In the genomic region with DNA sequence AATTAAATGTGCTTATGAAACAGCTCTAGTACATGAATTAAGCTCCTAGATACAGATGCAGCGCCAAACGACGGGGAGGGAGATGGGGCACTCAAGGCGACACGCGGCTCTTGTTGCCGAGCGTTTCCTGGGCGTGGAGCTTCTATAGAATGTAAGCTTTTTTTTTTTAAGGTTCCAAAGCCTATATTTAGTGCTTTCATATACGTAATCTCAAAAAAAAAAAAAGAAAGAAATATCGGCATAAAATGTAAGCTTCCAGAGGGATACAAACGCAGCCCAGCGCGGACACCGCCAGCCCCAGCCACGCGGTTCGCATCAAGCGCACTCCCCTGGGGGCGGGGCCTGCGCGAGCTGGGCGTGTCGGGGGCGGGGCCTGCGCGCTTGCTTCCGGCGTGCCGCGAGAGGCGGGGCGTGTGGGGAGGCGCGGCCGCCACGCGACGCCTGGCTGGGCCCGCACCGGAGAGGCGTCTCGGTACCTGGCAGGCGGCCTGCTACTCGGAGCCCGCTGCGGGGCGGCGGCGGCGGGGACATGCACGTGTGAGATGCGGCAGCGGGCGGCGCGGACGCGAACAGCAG, we compare ENCODE assay signal across 8 cellular contexts. TPM values are rescaled to one million over a fixed set of nuclear protein-coding genes. Genes with fewer than 3 reads are reported as not detected.
DNase-seq lines count a peak whose midpoint lies in the region; ATAC-seq and TF ChIP-seq lines count a peak whose summit lies in the region.

URI1 (plus strand) TSS at position 412 of the 576 bp plus-strand sequence. CDS start 309 bp downstream, outside the sequence.

- H3K36me3 Mint-ChIP-seq in WTC11, result no peaks in the 10 kb centered on the region

- TF ChIP-seq CTCF in WTC11 (IDR thresholded peaks at IDR 0.05) (no peak), cardiac fibroblast (IDR thresholded peaks at IDR 0.05; ENCODE audit: low read depth, low read length) (no peak)

- peak within 1 kb of the TSS; percentile 90 for H3K4me3 Mint-ChIP-seq in WTC11

- ATAC-seq in GM18873 (IDR thresholded peaks at IDR 0.05; ENCODE audit: low FRiP score, unreplicated experiment) (peak; percentile 60), HG03108 (IDR thresholded peaks at IDR 0.05; ENCODE audit: unreplicated experiment) (peak; percentile 84), WTC11 (peak; percentile 86)

- H3K27me3 Mint-ChIP-seq in WTC11 (ENCODE audit: low read depth), result peaks cover 29% of the 10 kb centered on the region

- peaks cover 32% of the 10 kb centered on the region for H3K4me1 Mint-ChIP-seq in WTC11

- CTCF ChIA-PET in WTC11 (lab: Charles Lee), result interaction anchor here (0.6 to 3.2 kb wide), 8 partner anchors 46 to 225 kb away, joined by 3 to 7 read pairs (median 5); no protein-coding TSS in a partner anchor

- in situ Hi-C loops in ACHN (cut with HindIII; ENCODE audit: low pct_ligation_motif_present, low pct_unique_long_range_greater_than_20kb, low sequenced_read_pairs), result no loop called here

- H3K27ac Mint-ChIP-seq in WTC11, result peak within 1 kb of the TSS; percentile 58; the same call in 1 of the 2 replicates

- peak within 1 kb of the TSS; percentile 90 to 93 for H3K4me3 ChIP-seq in cardiac fibroblast (replicated peaks in 1 of 2; ENCODE audit: low read depth in 2 of 2, low read length in 2 of 2)

- POLR2A ChIA-PET in WTC11 (lab: Charles Lee), result interaction anchor here (0.5 to 0.9 kb wide), 8 partner anchors 10 to 720 kb away, joined by 3 to 5 read pairs (median 3); no protein-coding TSS in a partner anchor

- peak; percentile 75 for DNase-seq in ACHN
- DNase-seq in NCI-H2227 treated with DMSO at 0.1 percent for 48 hours (lab: John Stamatoyannopoulos, UW), result peak; percentile 99
- DNase-seq in WTC11 (ENCODE audit: low spot score), result peak; percentile 92
- peak; percentile 85 to 88 for DNase-seq in cardiac fibroblast (ENCODE audit: low read depth in 2 of 2)
- peak; percentile 86 for DNase-seq in iris pigment epithelial cell (ENCODE audit: low read depth)
- DNase-seq in stimulated activated CD4-positive, alpha-beta T cell treated with anti-CD3 and anti-CD28 coated beads, Interleukin-12 subunit alpha, Interleukin-12 subunit beta, amount 100 ng/mL, for 24 hours (ENCODE audit: low read depth in 2 of 2), result peak; percentile 89 to 91

- H3K9me3 Mint-ChIP-seq in WTC11, result peaks cover 13% of the 10 kb centered on the region

TF ChIP-seq in WTC11, 78 proteins besides CTCF, POLR2A, EP300 and RAD21:
- no peak for TF ChIP-seq PREB (CRISPR knock-in tag; IDR thresholded peaks at IDR 0.05; ENCODE audit: borderline replicate concordance)
- TF ChIP-seq ZSCAN18 (CRISPR knock-in tag; IDR thresholded peaks at IDR 0.05), result no peak
- TF ChIP-seq CBFB (CRISPR knock-in tag; IDR thresholded peaks at IDR 0.05; ENCODE audit: low read depth), result 0 out of 2 replicates have a peak, but pooled peaks have one; percentile 60
- TF ChIP-seq, protein P1, sequence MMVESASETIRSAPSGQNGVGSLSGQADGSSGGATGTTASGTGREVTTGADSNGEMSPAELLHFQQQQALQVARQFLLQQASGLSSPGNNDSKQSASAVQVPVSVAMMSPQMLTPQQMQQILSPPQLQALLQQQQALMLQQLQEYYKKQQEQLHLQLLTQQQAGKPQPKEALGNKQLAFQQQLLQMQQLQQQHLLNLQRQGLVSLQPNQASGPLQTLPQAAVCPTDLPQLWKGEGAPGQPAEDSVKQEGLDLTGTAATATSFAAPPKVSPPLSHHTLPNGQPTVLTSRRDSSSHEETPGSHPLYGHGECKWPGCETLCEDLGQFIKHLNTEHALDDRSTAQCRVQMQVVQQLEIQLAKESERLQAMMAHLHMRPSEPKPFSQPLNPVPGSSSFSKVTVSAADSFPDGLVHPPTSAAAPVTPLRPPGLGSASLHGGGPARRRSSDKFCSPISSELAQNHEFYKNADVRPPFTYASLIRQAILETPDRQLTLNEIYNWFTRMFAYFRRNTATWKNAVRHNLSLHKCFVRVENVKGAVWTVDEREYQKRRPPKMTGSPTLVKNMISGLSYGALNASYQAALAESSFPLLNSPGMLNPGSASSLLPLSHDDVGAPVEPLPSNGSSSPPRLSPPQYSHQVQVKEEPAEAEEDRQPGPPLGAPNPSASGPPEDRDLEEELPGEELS (CRISPR knock-in tag; IDR thresholded peaks at IDR 0.05), result peak; percentile 82
- TF ChIP-seq TEAD1 (CRISPR knock-in tag; IDR thresholded peaks at IDR 0.05), result peak; percentile 38
- 0 out of 2 replicates have a peak, but pooled peaks have one; percentile 13 for TF ChIP-seq GABPB1 (CRISPR knock-in tag; IDR thresholded peaks at IDR 0.05)
- TF ChIP-seq CREM (CRISPR knock-in tag; IDR thresholded peaks at IDR 0.05), result no peak
- 0 out of 2 replicates have a peak, but pooled peaks have one; percentile 52 for TF ChIP-seq E2F5 (CRISPR knock-in tag; IDR thresholded peaks at IDR 0.05)
- TF ChIP-seq SP1 (CRISPR knock-in tag; conservative IDR thresholded peaks at IDR 0.05), result peak; percentile 94
- TF ChIP-seq, protein P2, sequence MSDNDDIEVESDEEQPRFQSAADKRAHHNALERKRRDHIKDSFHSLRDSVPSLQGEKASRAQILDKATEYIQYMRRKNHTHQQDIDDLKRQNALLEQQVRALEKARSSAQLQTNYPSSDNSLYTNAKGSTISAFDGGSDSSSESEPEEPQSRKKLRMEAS (CRISPR knock-in tag; IDR thresholded peaks at IDR 0.05), result peak; percentile 73; the same call in 1 of the 2 replicates
- TF ChIP-seq TP53 (CRISPR knock-in tag; IDR thresholded peaks at IDR 0.05), result peak; percentile 70; the same call in 1 of the 2 replicates
- TF ChIP-seq, protein P3, sequence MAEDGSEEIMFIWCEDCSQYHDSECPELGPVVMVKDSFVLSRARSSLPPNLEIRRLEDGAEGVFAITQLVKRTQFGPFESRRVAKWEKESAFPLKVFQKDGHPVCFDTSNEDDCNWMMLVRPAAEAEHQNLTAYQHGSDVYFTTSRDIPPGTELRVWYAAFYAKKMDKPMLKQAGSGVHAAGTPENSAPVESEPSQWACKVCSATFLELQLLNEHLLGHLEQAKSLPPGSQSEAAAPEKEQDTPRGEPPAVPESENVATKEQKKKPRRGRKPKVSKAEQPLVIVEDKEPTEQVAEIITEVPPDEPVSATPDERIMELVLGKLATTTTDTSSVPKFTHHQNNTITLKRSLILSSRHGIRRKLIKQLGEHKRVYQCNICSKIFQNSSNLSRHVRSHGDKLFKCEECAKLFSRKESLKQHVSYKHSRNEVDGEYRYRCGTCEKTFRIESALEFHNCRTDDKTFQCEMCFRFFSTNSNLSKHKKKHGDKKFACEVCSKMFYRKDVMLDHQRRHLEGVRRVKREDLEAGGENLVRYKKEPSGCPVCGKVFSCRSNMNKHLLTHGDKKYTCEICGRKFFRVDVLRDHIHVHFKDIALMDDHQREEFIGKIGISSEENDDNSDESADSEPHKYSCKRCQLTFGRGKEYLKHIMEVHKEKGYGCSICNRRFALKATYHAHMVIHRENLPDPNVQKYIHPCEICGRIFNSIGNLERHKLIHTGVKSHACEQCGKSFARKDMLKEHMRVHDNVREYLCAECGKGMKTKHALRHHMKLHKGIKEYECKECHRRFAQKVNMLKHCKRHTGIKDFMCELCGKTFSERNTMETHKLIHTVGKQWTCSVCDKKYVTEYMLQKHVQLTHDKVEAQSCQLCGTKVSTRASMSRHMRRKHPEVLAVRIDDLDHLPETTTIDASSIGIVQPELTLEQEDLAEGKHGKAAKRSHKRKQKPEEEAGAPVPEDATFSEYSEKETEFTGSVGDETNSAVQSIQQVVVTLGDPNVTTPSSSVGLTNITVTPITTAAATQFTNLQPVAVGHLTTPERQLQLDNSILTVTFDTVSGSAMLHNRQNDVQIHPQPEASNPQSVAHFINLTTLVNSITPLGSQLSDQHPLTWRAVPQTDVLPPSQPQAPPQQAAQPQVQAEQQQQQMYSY (CRISPR knock-in tag; IDR thresholded peaks at IDR 0.05), result no peak
- TF ChIP-seq, protein P4, sequence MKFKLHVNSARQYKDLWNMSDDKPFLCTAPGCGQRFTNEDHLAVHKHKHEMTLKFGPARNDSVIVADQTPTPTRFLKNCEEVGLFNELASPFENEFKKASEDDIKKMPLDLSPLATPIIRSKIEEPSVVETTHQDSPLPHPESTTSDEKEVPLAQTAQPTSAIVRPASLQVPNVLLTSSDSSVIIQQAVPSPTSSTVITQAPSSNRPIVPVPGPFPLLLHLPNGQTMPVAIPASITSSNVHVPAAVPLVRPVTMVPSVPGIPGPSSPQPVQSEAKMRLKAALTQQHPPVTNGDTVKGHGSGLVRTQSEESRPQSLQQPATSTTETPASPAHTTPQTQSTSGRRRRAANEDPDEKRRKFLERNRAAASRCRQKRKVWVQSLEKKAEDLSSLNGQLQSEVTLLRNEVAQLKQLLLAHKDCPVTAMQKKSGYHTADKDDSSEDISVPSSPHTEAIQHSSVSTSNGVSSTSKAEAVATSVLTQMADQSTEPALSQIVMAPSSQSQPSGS (CRISPR knock-in tag; IDR thresholded peaks at IDR 0.05; ENCODE audit: borderline replicate concordance, low read depth), result no peak
- peak; percentile 60 for TF ChIP-seq FOXK1 (CRISPR knock-in tag; IDR thresholded peaks at IDR 0.05)

RNA-seq across cellular contexts. Expression of gene URI1, which starts in this region (rescaled TPM):
- 56.9 to 59.5 TPM (median 57.1 TPM) in 3 replicates for total RNA-seq in WTC11 (2021)

Comparison
In these comparisons a context has a peak if more than half of its experiments do, and no peak if none do; other contexts are left out.
1. Peak in every context shown above with its lines: DNase-seq, ATAC-seq and H3K4me3 ChIP-seq.